1 cellular context compared by ENCODE assay signal in the genomic region with DNA sequence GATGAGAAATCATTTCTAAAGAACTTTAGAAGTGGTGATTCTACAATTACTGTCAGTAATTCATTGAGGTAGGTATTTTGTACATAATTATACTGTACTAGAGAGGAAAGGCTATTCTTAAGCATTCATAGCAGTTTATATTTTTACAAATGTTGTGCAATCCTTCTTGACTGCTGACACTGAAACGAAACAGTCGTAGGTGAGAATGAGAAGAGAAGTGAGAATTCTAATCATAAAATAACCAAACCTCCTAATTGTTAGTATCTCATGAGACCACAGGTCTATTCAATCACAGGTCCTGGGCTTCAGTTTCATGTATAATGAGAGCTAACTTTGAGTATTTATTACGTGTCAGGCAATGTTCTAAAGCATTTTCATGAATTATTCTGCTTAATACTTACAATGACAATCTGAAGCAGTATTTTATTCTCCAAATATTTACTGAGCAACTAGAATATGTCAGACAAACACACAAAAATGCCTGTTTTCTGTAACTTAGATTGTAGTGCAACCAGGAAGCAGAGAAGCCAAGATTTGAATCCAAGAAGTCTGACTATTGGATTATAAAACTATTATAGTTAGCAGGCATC.
TF ChIP-seq lines count a peak whose summit lies in the region.

No MANE protein-coding gene starts in this region.

TF ChIP-seq in HepG2, 621 proteins besides CTCF, POLR2A, EP300 and RAD21:
- TF ChIP-seq ZBTB20 (CRISPR knock-in tag; IDR thresholded peaks at IDR 0.05; ENCODE audit: borderline replicate concordance, low read depth) (no peak), GFI1 (CRISPR knock-in tag; IDR thresholded peaks at IDR 0.05; ENCODE audit: borderline replicate concordance) (no peak), CEBPB (IDR thresholded peaks at IDR 0.05; ENCODE audit: borderline replicate concordance, low read depth, low read length) (peak; percentile 61)
